In the genomic region with DNA sequence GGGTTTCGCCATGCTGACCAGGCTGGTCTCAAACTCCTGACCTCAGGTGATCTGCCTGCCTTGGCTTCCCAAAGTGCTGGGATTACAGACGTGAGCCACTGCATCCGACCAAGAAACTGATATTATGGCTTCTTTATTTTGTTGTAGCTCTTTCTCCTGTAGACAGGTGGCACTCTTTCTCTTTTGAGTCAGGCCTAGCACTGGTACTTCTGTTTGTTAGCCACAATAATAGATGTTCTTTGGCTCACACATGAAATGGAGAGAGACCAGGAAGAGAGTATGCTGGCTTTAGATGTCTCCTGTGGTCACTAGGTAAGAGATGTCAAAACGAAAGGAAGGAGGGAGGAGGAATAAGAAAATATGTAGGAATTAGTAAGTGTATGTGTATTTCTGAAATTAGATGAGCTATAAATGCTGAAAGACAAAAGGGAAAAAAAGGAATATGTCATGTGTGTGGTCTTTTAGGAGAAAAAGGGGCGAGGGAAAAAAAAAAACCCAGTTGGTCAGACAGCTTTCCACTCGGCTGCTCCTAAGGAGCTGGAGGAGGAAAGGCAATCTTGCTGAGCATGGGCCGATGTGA, we compare ENCODE assay signal across 8 cellular contexts.
A peak's percentile ranks its signal among the peaks of the same experiment; 100 is the strongest.
DNase-seq lines count a peak whose midpoint lies in the region; ATAC-seq and TF ChIP-seq lines count a peak whose summit lies in the region.

No MANE protein-coding gene starts in this region.

- H3K56ac ChIP-seq in mesendoderm (ENCODE audit: low read length), result no peak overlapping the region

- H3K4me2 ChIP-seq in OCI-LY1 (ENCODE audit: low read length) (no peak overlapping the region), mesendoderm (ENCODE audit: low read length) (no peak overlapping the region)

- no peaks in the 10 kb centered on the region for H3K9me2 ChIP-seq in OCI-LY1 (ENCODE audit: low read depth, low read length)

- no peak for ATAC-seq in HG03378 (IDR thresholded peaks at IDR 0.05; ENCODE audit: unreplicated experiment)
- ATAC-seq in sciatic nerve, result no peak

- H3K18ac ChIP-seq in mesendoderm (ENCODE audit: low read length), result no peak overlapping the region

- H3K4ac ChIP-seq in mesendoderm (ENCODE audit: low read depth, low read length), result no peak overlapping the region

- H3K4me1 ChIP-seq in CD4-positive, alpha-beta memory T cell (ENCODE audit: insufficient read depth, low read length), result no peaks in the 10 kb centered on the region
- no peaks in the 10 kb centered on the region for H3K4me1 ChIP-seq in HEK293 (ENCODE audit: control insufficient read depth, insufficient read depth, low read length)
- no peaks in the 10 kb centered on the region for H3K4me1 ChIP-seq in OCI-LY1 (ENCODE audit: insufficient read depth, low read length, severe bottlenecking)
- H3K4me1 ChIP-seq in mesendoderm (ENCODE audit: control insufficient read depth, low read depth, low read length), result no peaks in the 10 kb centered on the region

- no peak overlapping the region for H2BK120ac ChIP-seq in mesendoderm (ENCODE audit: low read depth, low read length)

- H2BK15ac ChIP-seq in mesendoderm (replicated peaks; ENCODE audit: low read depth), result no peak overlapping the region

- 0 out of 2 replicates have a peak, but pooled peaks have one; percentile 31 for TF ChIP-seq CTCF in HEK293 (tag by site-specific recombination; IDR thresholded peaks at IDR 0.05)
- TF ChIP-seq CTCF in OCI-LY1 (IDR thresholded peaks at IDR 0.05; ENCODE audit: low read length), result peak; percentile 69

- H3K36me3 ChIP-seq in CD4-positive, alpha-beta memory T cell (ENCODE audit: insufficient read depth, low read length), result peaks cover 21% of the 10 kb centered on the region
- H3K36me3 ChIP-seq in HEK293 (ENCODE audit: control insufficient read depth in 2 of 2, insufficient read depth in 1 of 2, low read length in 2 of 2) (peaks cover 0 to 55% of the 10 kb centered on the region in 2 experiments; a peak in 1 of 3 replicates), OCI-LY1 (ENCODE audit: insufficient read depth, low read length) (no peaks in the 10 kb centered on the region), mesendoderm (ENCODE audit: control insufficient read depth, insufficient read depth, low read length) (no peaks in the 10 kb centered on the region)

- H3K27me3 ChIP-seq in CD4-positive, alpha-beta memory T cell (ENCODE audit: insufficient read depth, low read length), result no peaks in the 10 kb centered on the region
- H3K27me3 ChIP-seq in OCI-LY1 (ENCODE audit: insufficient read depth, low read length) (no peaks in the 10 kb centered on the region), mesendoderm (ENCODE audit: insufficient read depth, low read length, poor library complexity) (no peaks in the 10 kb centered on the region)

- H3K79me1 ChIP-seq in mesendoderm (ENCODE audit: low read length), result no peaks in the 10 kb centered on the region

- CTCF ChIA-PET in CD4-positive, alpha-beta memory T cell (lab: Charles Lee; ENCODE audit: partially characterized antibody), result interaction anchor here (0.8 to 3.2 kb wide), 23 partner anchors 8 to 724 kb away, joined by 3 to 43 read pairs (median 4); no protein-coding TSS in a partner anchor
- CTCF ChIA-PET in HEK293 (lab: Yijun Ruan, JAX), result interaction anchor here (0.5 to 2.9 kb wide), 27 partner anchors 8 to 1922 kb away, joined by 3 to 40 read pairs (median 5); no protein-coding TSS in a partner anchor

- H3K4me1 Mint-ChIP-seq in CD4-positive, alpha-beta memory T cell, result no peaks in the 10 kb centered on the region

- H4K8ac ChIP-seq in mesendoderm (ENCODE audit: low read depth, low read length), result no peak overlapping the region

- H3K79me2 ChIP-seq in OCI-LY1 (ENCODE audit: insufficient read depth, low read length), result no peaks in the 10 kb centered on the region
- no peaks in the 10 kb centered on the region for H3K79me2 ChIP-seq in mesendoderm (ENCODE audit: control insufficient read depth, insufficient read depth, low read length)

- no peaks in the 10 kb centered on the region for H3K27me3 Mint-ChIP-seq in CD4-positive, alpha-beta memory T cell

- H3K9ac ChIP-seq in OCI-LY1 (ENCODE audit: low read length) (no peak overlapping the region), mesendoderm (ENCODE audit: low read length) (no peak overlapping the region)

- no peak overlapping the region for H3K4me3 ChIP-seq in CD4-positive, alpha-beta memory T cell (ENCODE audit: low read length in 2 of 2)
- no peak overlapping the region for H3K4me3 ChIP-seq in HEK293 (ENCODE audit: low read depth, low read length)
- no peak overlapping the region for H3K4me3 ChIP-seq in OCI-LY1 (ENCODE audit: low read depth, low read length, poor library complexity, severe bottlenecking)
- no peak overlapping the region for H3K4me3 ChIP-seq in mesendoderm (ENCODE audit: low read length)

- H2AK5ac ChIP-seq in mesendoderm (ENCODE audit: low read length), result no peak overlapping the region

- no peaks in the 10 kb centered on the region for H3F3A ChIP-seq in OCI-LY1 (ENCODE audit: insufficient read depth, low read length)

- DNase-seq in CD4-positive, alpha-beta memory T cell, result peak in 4 of 5 donors; percentile 30 to 38 (median 33)
- DNase-seq in dermis blood vessel endothelial cell (peak; percentile 64), mesendoderm (peak; percentile 56), sciatic nerve (ENCODE audit: low spot score) (no peak)
- no peak for DNase-seq in effector CD4-positive, alpha-beta T cell

- H3K27ac Mint-ChIP-seq in CD4-positive, alpha-beta memory T cell, result no peak overlapping the region

- H3K23ac ChIP-seq in mesendoderm (ENCODE audit: low read length), result no peak overlapping the region

- intact Hi-C loops in CD4-positive, alpha-beta memory T cell (cut with micrococcal nuclease), result loop anchor here (1.0 kb wide), 2 partner anchors 225 to 400 kb away; no protein-coding TSS in a partner anchor
- intact Hi-C loops in sciatic nerve (cut with DNase I), result no loop called here

- H4K5ac ChIP-seq in mesendoderm (ENCODE audit: low read length), result no peak overlapping the region

- 100% methylated on average over 1 of the region's 7 CpGs for WGBS in mesendoderm (ENCODE audit: extremely low coverage, insufficient coverage, low lambda C conversion rate)

- no peaks in the 10 kb centered on the region for H4K20me1 ChIP-seq in OCI-LY1 (ENCODE audit: insufficient read depth, low read length)

- H3K9me3 Mint-ChIP-seq in CD4-positive, alpha-beta memory T cell, result peaks cover 0 to 5% (median 0%) of the 10 kb centered on the region in 8 donors

- H3K4me3 Mint-ChIP-seq in CD4-positive, alpha-beta memory T cell, result no peak overlapping the region

- H3K27ac ChIP-seq in CD4-positive, alpha-beta memory T cell (ENCODE audit: low read depth, low read length), result no peak overlapping the region
- H3K27ac ChIP-seq in HEK293 (ENCODE audit: extremely low read depth, low read depth, low read length) (no peak overlapping the region), OCI-LY1 (ENCODE audit: low read depth, low read length, poor library complexity, severe bottlenecking) (no peak overlapping the region), mesendoderm (ENCODE audit: low read depth, low read length) (no peak overlapping the region)

- H2AFZ ChIP-seq in OCI-LY1 (ENCODE audit: low read length), result no peak overlapping the region

- POLR2A ChIA-PET in CD4-positive, alpha-beta memory T cell (lab: Charles Lee; ENCODE audit: partially characterized antibody), result no interaction called here
- POLR2A ChIA-PET in HEK293 (lab: Yijun Ruan, JAX), result interaction anchor here (0.6 kb wide), 1 partner anchor 17 kb away, joined by 3 read pairs; no protein-coding TSS in a partner anchor

- peaks cover 41 to 53% of the 10 kb centered on the region in 2 donors for H3K36me3 Mint-ChIP-seq in CD4-positive, alpha-beta memory T cell

- H3K9me3 ChIP-seq in CD4-positive, alpha-beta memory T cell (ENCODE audit: control insufficient read depth in 1 of 2, low read length in 2 of 2), result no peaks in the 10 kb centered on the region
- H3K9me3 ChIP-seq in HEK293 (ENCODE audit: control insufficient read depth, insufficient read depth, low read depth, low read length), result no peaks in the 10 kb centered on the region
- no peaks in the 10 kb centered on the region for H3K9me3 ChIP-seq in OCI-LY1 (ENCODE audit: low read length)

- no peak overlapping the region for H2BK5ac ChIP-seq in mesendoderm (ENCODE audit: low read length)

TF ChIP-seq in HEK293, 187 proteins besides CTCF, POLR2A, EP300 and RAD21:
- TF ChIP-seq ZNF626 (tag by site-specific recombination; IDR thresholded peaks at IDR 0.05) (no peak), ZNF654 (tag by site-specific recombination; IDR thresholded peaks at IDR 0.05; ENCODE audit: low read depth) (peak; percentile 58), ZNF600 (tag by site-specific recombination; IDR thresholded peaks at IDR 0.05) (no peak), TRIM28 (IDR thresholded peaks at IDR 0.05; ENCODE audit: borderline replicate concordance, low read length) (no peak)
- TF ChIP-seq, protein P1, sequence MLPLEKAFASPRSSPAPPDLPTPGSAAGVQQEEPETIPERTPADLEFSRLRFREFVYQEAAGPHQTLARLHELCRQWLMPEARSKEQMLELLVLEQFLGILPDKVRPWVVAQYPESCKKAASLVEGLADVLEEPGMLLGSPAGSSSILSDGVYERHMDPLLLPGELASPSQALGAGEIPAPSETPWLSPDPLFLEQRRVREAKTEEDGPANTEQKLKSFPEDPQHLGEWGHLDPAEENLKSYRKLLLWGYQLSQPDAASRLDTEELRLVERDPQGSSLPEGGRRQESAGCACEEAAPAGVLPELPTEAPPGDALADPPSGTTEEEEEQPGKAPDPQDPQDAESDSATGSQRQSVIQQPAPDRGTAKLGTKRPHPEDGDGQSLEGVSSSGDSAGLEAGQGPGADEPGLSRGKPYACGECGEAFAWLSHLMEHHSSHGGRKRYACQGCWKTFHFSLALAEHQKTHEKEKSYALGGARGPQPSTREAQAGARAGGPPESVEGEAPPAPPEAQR (tag by site-specific recombination; IDR thresholded peaks at IDR 0.05), result no peak

Comparison
In these comparisons a context has a peak if more than half of its experiments do, and no peak if none do; other contexts are left out.
1. DNase-seq: peak in CD4-positive, alpha-beta memory T cell (4 of 5), dermis blood vessel endothelial cell (single experiment) and mesendoderm (single experiment); none in effector CD4-positive, alpha-beta T cell (single experiment) and sciatic nerve (single experiment).